ENCODE assay signal across 32 cellular contexts in genomic region chr1:184166495-184166894, GRCh38.
"Had no signal": no experiment of that assay in that cellular context is flagged by ENCODE, and none has a peak within 500 bp of the region (broad histone marks: within the 10 kb centered on the region; RNA-seq: fewer than 3 reads in every experiment).

No MANE protein-coding gene starts in this region.

- H3K4me1 ChIP-seq: ascending aorta, colonic mucosa had no signal

- H3K36me3 ChIP-seq: ascending aorta, cardiac muscle cell, colonic mucosa had no signal

- DNase-seq: activated CD4-positive, alpha-beta T cell treated with anti-CD3 and anti-CD28 coated beads for 36 hours; activated CD4-positive, alpha-beta T cell treated with anti-CD3 and anti-CD28 coated beads, Interleukin-2, amount 10 ng/mL, durations not matched to agents 7 days and 5 days; activated CD4-positive, alpha-beta T cell treated with anti-CD3 and anti-CD28 coated beads, Interleukin-2, amount 50 U/mL, for 48 hours; activated CD8-positive, alpha-beta T cell treated with anti-CD3 and anti-CD28 coated beads, Interleukin-2, amount 10 ng/mL, durations not matched to agents 7 days and 5 days; activated gamma-delta T cell; activated naive CD4-positive, alpha-beta T cell treated with Interleukin-2 at 50 U/mL for 16 hours; activated naive CD8-positive, alpha-beta T cell treated with anti-CD3 and anti-CD28 coated beads, Interleukin-2, amount 10 ng/mL, durations not matched to agents 7 days and 5 days; activated T-cell treated with anti-CD3 and anti-CD28 coated beads, Interleukin-2, amount 50 U/mL, for 24 hours; amygdala; colonic mucosa; MM.1S; NCI-H1092 treated with DMSO at 0.1 percent for 48 hours; NCI-H1417; NCI-H146; NCI-H187; NCI-H2029 treated with DMSO at 0.1 percent for 48 hours; NCI-H2107; NCI-H2171; NCI-H510A; NCI-H526; NCI-H748 treated with DMSO at 0.1 percent for 48 hours; Right ventricle myocardium superior; SW 1271; T-helper 1 cell; T-helper 2 cell; T-helper 9 cell had no signal

- H3K9me3 ChIP-seq: ascending aorta, colonic mucosa had no signal

- H3K27me3 ChIP-seq: ascending aorta, cardiac muscle cell, colonic mucosa had no signal

- ATAC-seq: activated CD4-positive, alpha-beta T cell treated with anti-CD3 and anti-CD28 coated beads for 36 hours; activated CD4-positive, CD25-positive, alpha-beta regulatory T cell treated with anti-CD3 and anti-CD28 coated beads, Interleukin-2, amount 50 U/mL, for 24 hours; activated CD8-positive, alpha-beta T cell treated with anti-CD3 and anti-CD28 coated beads, Interleukin-2, amount 10 ng/mL, durations not matched to agents 7 days and 5 days; WTC11 had no signal

- H3K4me3 ChIP-seq: ascending aorta, cardiac muscle cell, colonic mucosa, SK-N-MC had no signal

- H3K27ac ChIP-seq: ascending aorta, cardiac muscle cell, colonic mucosa, KMS-11, SK-N-MC had no signal
